In the genomic region with DNA sequence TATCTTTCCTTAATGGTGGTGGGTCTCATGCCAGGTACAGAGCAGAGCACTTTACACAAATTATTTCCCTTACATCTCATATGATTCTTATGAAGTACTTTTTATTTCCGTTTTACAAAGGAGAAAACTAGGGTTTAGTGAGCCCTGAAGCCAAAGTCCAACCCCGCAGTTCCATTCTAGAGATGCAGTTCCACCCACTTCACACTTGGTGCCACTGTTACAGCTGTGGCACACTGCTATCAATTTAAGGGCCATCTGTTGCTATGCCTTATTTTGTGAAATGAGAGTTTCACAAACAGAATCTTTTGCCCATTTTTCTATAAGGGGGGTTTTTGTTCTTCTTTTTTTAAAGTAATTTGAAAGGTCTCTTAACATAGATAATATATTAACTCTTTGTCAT, we compare ENCODE assay signal across 9 cellular contexts. TPM values are rescaled to one million over a fixed set of nuclear protein-coding genes. Genes with fewer than 3 reads are reported as not detected.
A peak's percentile ranks its signal among the peaks of the same experiment; 100 is the strongest.
DNase-seq lines count a peak whose midpoint lies in the region; ATAC-seq and TF ChIP-seq lines count a peak whose summit lies in the region.
"Had no signal": no experiment of that assay in that cellular context is flagged by ENCODE, and none has a peak within 500 bp of the region (broad histone marks: within the 10 kb centered on the region; RNA-seq: fewer than 3 reads in every experiment).

No MANE protein-coding gene starts in this region.

- H3K9ac ChIP-seq in IMR-90 (ENCODE audit: low read depth, low read length) = no peak overlapping the region

- no peak overlapping the region for H2AK5ac ChIP-seq in IMR-90 (ENCODE audit: low read depth, low read length)

- intact Hi-C loops in IMR-90 (cut with micrococcal nuclease) = no loop called here

- no peak overlapping the region for H3K14ac ChIP-seq in IMR-90 (replicated peaks; ENCODE audit: low read depth, low read length)

- dilution Hi-C loops in IMR-90 (cut with HindIII; ENCODE audit: low sequenced_read_pairs, unreplicated experiment) = no loop called here

- no peak overlapping the region for H2AK9ac ChIP-seq in IMR-90 (replicated peaks; ENCODE audit: low read depth, low read length, poor library complexity)

- WGBS in IMR-90 (ENCODE audit: extremely low coverage in 2 of 2, insufficient read length in 1 of 2), 2 experiments = no CpG with 5 or more reads among the region's 2 CpGs
- 76 to 80% methylated on average over 2 of the region's 2 CpGs for WGBS in upper lobe of left lung, 2 donors

- no peaks in the 10 kb centered on the region for H3K9me3 Mint-ChIP-seq in nephron progenitor cell

- no peaks in the 10 kb centered on the region for H3K27me3 Mint-ChIP-seq in nephron progenitor cell (ENCODE audit: low read depth, poor library complexity)

- H4K91ac ChIP-seq in IMR-90 (ENCODE audit: insufficient read depth, low read depth, low read length) = no peak overlapping the region

- TF ChIP-seq POLR2A in IMR-90 (IDR thresholded peaks at IDR 0.05; ENCODE audit: low read depth, low read length) = no peak
- TF ChIP-seq POLR2A in upper lobe of left lung (IDR thresholded peaks at IDR 0.05) = no peak

- no peak overlapping the region for H3K23ac ChIP-seq in IMR-90 (ENCODE audit: low read depth, low read length)

- TF ChIP-seq RAD21 in IMR-90 (IDR thresholded peaks at IDR 0.05; ENCODE audit: low read length) = peak; percentile 46

- peaks cover 15% of the 10 kb centered on the region for H3K36me3 Mint-ChIP-seq in nephron progenitor cell (ENCODE audit: low read depth)

- H2AFZ ChIP-seq in IMR-90 (replicated peaks; ENCODE audit: low read length, poor library complexity) = no peak overlapping the region

- H3K27me3 ChIP-seq in IMR-90 (ENCODE audit: control insufficient read depth, insufficient read depth, low read length) = no peaks in the 10 kb centered on the region
- no peaks in the 10 kb centered on the region for H3K27me3 ChIP-seq in brain microvascular endothelial cell (replicated peaks)
- no peaks in the 10 kb centered on the region for H3K27me3 ChIP-seq in upper lobe of left lung

- no peak overlapping the region for H3K4me2 ChIP-seq in IMR-90 (ENCODE audit: low read depth, low read length)

- in situ Hi-C loops in IMR-90 (cut with MboI; ENCODE audit: low sequenced_read_pairs) (loop anchor here (25.0 kb wide), 1 partner anchor 514 kb away; no protein-coding TSS in a partner anchor), brain microvascular endothelial cell (cut with HindIII; ENCODE audit: low pct_ligation_motif_present, low sequenced_read_pairs) (no loop called here)

- no peak overlapping the region for H4K8ac ChIP-seq in IMR-90 (ENCODE audit: low read depth in 2 of 2, low read length in 2 of 2)

- TF ChIP-seq CTCF in GM10266 (IDR thresholded peaks at IDR 0.05; ENCODE audit: control insufficient read depth, insufficient read depth, low read depth, missing control alignments) (peak; percentile 8), IMR-90 (conservative IDR thresholded peaks at IDR 0.05; ENCODE audit: low read depth, low read length) (peak; percentile 49), brain microvascular endothelial cell (IDR thresholded peaks at IDR 0.05; ENCODE audit: low read depth, low read length, missing control alignments) (peak; percentile 74), nephron progenitor cell (IDR thresholded peaks at IDR 0.05) (peak; percentile 37), upper lobe of left lung (IDR thresholded peaks at IDR 0.05) (peak in 1 of 6 experiments; percentile 6)

- H4K20me1 ChIP-seq in IMR-90 (ENCODE audit: insufficient read depth, low read length) = no peaks in the 10 kb centered on the region

- H3K27ac ChIP-seq in IMR-90 (ENCODE audit: insufficient read depth, low read length) (no peak overlapping the region), brain microvascular endothelial cell (no peak overlapping the region), upper lobe of left lung (no peak overlapping the region)

- no peak overlapping the region for H3K56ac ChIP-seq in IMR-90 (ENCODE audit: extremely low read depth, insufficient read depth, low read length)

- H2BK20ac ChIP-seq in IMR-90 (ENCODE audit: low read depth, low read length) = no peak overlapping the region

- CTCF ChIA-PET in IMR-90 (lab: Yijun Ruan, JAX) = no interaction called here

- H2BK120ac ChIP-seq in IMR-90 (ENCODE audit: low read depth, low read length) = no peak overlapping the region

- no peak overlapping the region for H3K18ac ChIP-seq in IMR-90 (ENCODE audit: low read depth, low read length)

- no peak overlapping the region for H3K4me3 Mint-ChIP-seq in nephron progenitor cell

- H3K9me1 ChIP-seq in IMR-90 (ENCODE audit: insufficient read depth, low read length) = peaks cover 6% of the 10 kb centered on the region; the same call in 1 of the 2 replicates

- H4K5ac ChIP-seq in IMR-90 (ENCODE audit: low read depth, low read length) = no peak overlapping the region

- H3K4me1 Mint-ChIP-seq in nephron progenitor cell = peaks cover 2% of the 10 kb centered on the region

- H2BK15ac ChIP-seq in IMR-90 (ENCODE audit: low read depth, low read length) = no peak overlapping the region

- DNase-seq in GM10266 (ENCODE audit: extremely low spot score) (no peak), IMR-90 (peak; percentile 23), brain microvascular endothelial cell (no peak), nephron progenitor cell (no peak), upper lobe of left lung (no peak), amniotic stem cell (lab: John Stamatoyannopoulos, UW) (no peak)
- DNase-seq in activated naive CD4-positive, alpha-beta T cell treated with Interleukin-2 at 50 U/mL for 16 hours = no peak
- DNase-seq: stimulated activated CD4-positive, alpha-beta T cell treated with anti-CD3 and anti-CD28 coated beads, Interleukin-1b, Interleukin-23, amount 100 ng/mL, for 48 hours had no signal

- H3K36me3 ChIP-seq in IMR-90 (ENCODE audit: control insufficient read depth, insufficient read depth, low read length) = peaks cover 4% of the 10 kb centered on the region
- no peaks in the 10 kb centered on the region for H3K36me3 ChIP-seq in brain microvascular endothelial cell (replicated peaks)
- H3K36me3 ChIP-seq in upper lobe of left lung = peaks cover 0 to 11% (median 2%) of the 10 kb centered on the region in 4 donors

- H3K9me3 ChIP-seq in IMR-90 (ENCODE audit: control insufficient read depth, insufficient read depth, low read length) (no peaks in the 10 kb centered on the region), upper lobe of left lung (no peaks in the 10 kb centered on the region)

- ATAC-seq in IMR-90 (ENCODE audit: low read depth) (peak; percentile 69), GM18520 (IDR thresholded peaks at IDR 0.05; ENCODE audit: unreplicated experiment) (no peak), upper lobe of left lung (ENCODE audit: low FRiP score in 2 of 2) (no peak)

- no TSS peak for BruUV-seq in IMR-90 (replicated peaks; lab: Mats Ljungman, UMichigan)

- POLR2A ChIA-PET in IMR-90 (lab: Charles Lee; ENCODE audit: unreplicated experiment) = no interaction called here

- H3K4me1 ChIP-seq in IMR-90 (ENCODE audit: control insufficient read depth, insufficient read depth, low read length) = no peaks in the 10 kb centered on the region; the same call in 1 of the 2 replicates
- H3K4me1 ChIP-seq in upper lobe of left lung = no peaks in the 10 kb centered on the region

- H2BK5ac ChIP-seq in IMR-90 (ENCODE audit: low read depth, low read length, poor library complexity, severe bottlenecking) = no peak overlapping the region

- H3K27ac Mint-ChIP-seq in nephron progenitor cell = no peak overlapping the region

- H3K4me3 ChIP-seq in IMR-90 (ENCODE audit: insufficient read depth, low read depth, low read length) (no peak overlapping the region), brain microvascular endothelial cell (ENCODE audit: low read depth, low read length) (no peak overlapping the region), upper lobe of left lung (no peak overlapping the region)

- H3K4ac ChIP-seq in IMR-90 (ENCODE audit: low read depth, low read length) = no peak overlapping the region

- TF ChIP-seq EP300 in upper lobe of left lung (IDR thresholded peaks at IDR 0.05) = no peak

- 0 out of 4 replicates have a peak, but pooled peaks cover 0 to under 1% of the 10 kb centered on the region in 2 experiments for H3K79me1 ChIP-seq in IMR-90 (ENCODE audit: low read depth in 1 of 2, low read length in 2 of 2)

TF ChIP-seq in IMR-90, 13 proteins besides CTCF, POLR2A, EP300 and RAD21:
- TF ChIP-seq MAFK (IDR thresholded peaks at IDR 0.05; ENCODE audit: low read depth, low read length) (no peak), SMC3 (IDR thresholded peaks at IDR 0.05; ENCODE audit: low read depth, low read length) (peak; percentile 51)

RNA-seq across cellular contexts. Expression of gene MIPEP, which starts 12.9 kb away (rescaled TPM):
- 21.5 and 22.2 TPM in 2 replicates for total RNA-seq in IMR-90 (2012; rRNA removed)
- polyA plus RNA-seq in IMR-90 (2012; rRNA removed) = 15.0 and 16.8 TPM in 2 replicates
- 6.5 and 14.3 TPM in 2 replicates for polyA plus RNA-seq in IMR-90 (2012; cell fraction: cytosol; rRNA removed)
- polyA plus RNA-seq in IMR-90 (2012; cell fraction: nucleus; rRNA removed; ENCODE audit: low replicate concordance) = 4.6 and 11.4 TPM in 2 replicates
- total RNA-seq in upper lobe of left lung = 10 to 100 TPM; 14.5 to 29.3 (median 19.1) TPM

RNA-seq across cellular contexts. Expression of gene C1QTNF9B, which starts 21.0 kb away (rescaled TPM):
- total RNA-seq in IMR-90 (2012; rRNA removed) (0.56 and 0.72 TPM in 2 replicates), upper lobe of left lung (not detected)
- 0.79 and 1.1 TPM in 2 replicates for polyA plus RNA-seq in IMR-90 (2012; rRNA removed)
- polyA plus RNA-seq in IMR-90 (2012; cell fraction: cytosol; rRNA removed) = 0.19 and 0.23 TPM in 2 replicates
- 0.44 and 1.5 TPM in 2 replicates for polyA plus RNA-seq in IMR-90 (2012; cell fraction: nucleus; rRNA removed; ENCODE audit: low replicate concordance)
